In the genomic region with DNA sequence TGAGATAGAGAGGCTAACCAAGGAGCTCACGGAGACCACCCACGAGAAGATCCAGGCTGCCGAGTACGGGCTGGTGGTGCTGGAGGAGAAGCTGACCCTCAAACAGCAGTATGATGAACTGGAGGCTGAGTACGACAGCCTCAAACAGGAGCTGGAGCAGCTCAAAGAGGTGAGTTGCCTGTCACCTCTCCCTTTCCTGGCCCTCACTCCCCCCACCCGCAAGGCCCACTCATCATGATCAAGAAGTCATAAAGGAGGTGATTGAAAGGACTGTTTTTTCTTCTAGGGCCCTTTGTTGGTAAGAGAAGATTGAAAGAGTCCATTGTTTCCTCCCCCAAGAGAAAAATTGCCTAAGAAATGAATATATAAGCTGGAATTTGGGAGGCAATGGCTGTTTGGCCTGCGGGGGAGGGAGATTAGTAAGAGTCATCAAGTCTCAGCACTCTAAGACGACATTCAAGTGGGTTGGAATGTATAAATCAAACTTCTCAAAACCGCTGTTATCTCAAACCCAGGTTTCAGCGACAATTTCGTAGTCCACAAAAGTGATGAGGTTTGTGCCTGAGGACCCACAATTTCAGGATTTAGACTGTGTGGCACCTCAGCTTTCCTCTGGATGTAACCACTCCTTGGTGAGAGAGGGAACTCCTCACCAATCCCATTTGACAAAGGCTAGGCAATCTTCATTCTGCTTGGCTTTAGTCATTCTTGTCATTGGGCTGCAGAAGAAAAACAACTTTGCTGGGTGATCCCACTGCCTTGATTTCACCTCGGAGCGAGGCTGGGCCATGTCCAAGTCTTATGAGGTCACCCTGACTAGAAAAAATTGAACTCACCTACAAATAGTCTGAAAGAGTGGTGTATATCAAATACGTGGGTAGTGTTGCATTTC, we compare ENCODE assay signal across 8 cellular contexts. TPM values are rescaled to one million over a fixed set of nuclear protein-coding genes. Genes with fewer than 3 reads are reported as not detected.
DNase-seq lines count a peak whose midpoint lies in the region; ATAC-seq and TF ChIP-seq lines count a peak whose summit lies in the region.

No MANE protein-coding gene starts in this region.

- no peaks in the 10 kb centered on the region for H3K27me3 Mint-ChIP-seq in IgD-negative memory B cell

- peaks cover 34% of the 10 kb centered on the region for H3K79me2 ChIP-seq in mesendoderm (ENCODE audit: control insufficient read depth, insufficient read depth, low read length)

- peak overlapping the region; percentile 93 for H3K18ac ChIP-seq in mesendoderm (ENCODE audit: low read length)

- TF ChIP-seq CTCF in AG04450 (IDR thresholded peaks at IDR 0.05; ENCODE audit: low read depth, low read length) = no peak

- no peak overlapping the region for H4K5ac ChIP-seq in mesendoderm (ENCODE audit: low read length)

- H3K27ac Mint-ChIP-seq in IgD-negative memory B cell = peak overlapping the region; percentile 47 to 99 (median 90)

- H3K4me1 ChIP-seq in mesendoderm (ENCODE audit: control insufficient read depth, low read depth, low read length) = peaks cover 8% of the 10 kb centered on the region

- peaks cover 5% of the 10 kb centered on the region for H3K36me3 Mint-ChIP-seq in IgD-negative memory B cell

- CTCF ChIA-PET in AG04450 (lab: Charles Lee) = interaction anchor here (0.6 to 2.8 kb wide), 6 partner anchors 12 to 564 kb away, joined by 3 to 12 read pairs (median 4); no protein-coding TSS in a partner anchor

- H3K27ac ChIP-seq in AG04450 (ENCODE audit: low read depth, low read length) (peak overlapping the region; percentile 86), mesendoderm (ENCODE audit: low read depth, low read length) (peak overlapping the region; percentile 96)

- H3K9me3 Mint-ChIP-seq in IgD-negative memory B cell = no peaks in the 10 kb centered on the region

- peak overlapping the region; percentile 64 for H3K4me2 ChIP-seq in mesendoderm (ENCODE audit: low read length)

- WGBS in mesendoderm (ENCODE audit: extremely low coverage, insufficient coverage, low lambda C conversion rate) = no CpG with 5 or more reads among the region's 14 CpGs

- no peak overlapping the region for H2AK5ac ChIP-seq in mesendoderm (ENCODE audit: low read length)

- peaks cover 21 to 26% (median 25%) of the 10 kb centered on the region in 3 donors for H3K4me1 Mint-ChIP-seq in IgD-negative memory B cell

- no peaks in the 10 kb centered on the region for H3K9me3 ChIP-seq in AG04450 (ENCODE audit: control insufficient read depth, insufficient read depth, low read length)

- H3K36me3 ChIP-seq in mesendoderm (ENCODE audit: control insufficient read depth, insufficient read depth, low read length) = peaks cover 1% of the 10 kb centered on the region

- peak overlapping the region; percentile 95 for H3K9ac ChIP-seq in mesendoderm (ENCODE audit: low read length)

- DNase-seq in AG04450 (ENCODE audit: low read depth, low spot score) = no peak
- DNase-seq in activated CD4-positive, alpha-beta T cell treated with anti-CD3 and anti-CD28 coated beads for 48 hours = peak; percentile 57
- DNase-seq in dermis blood vessel endothelial cell = peak; percentile 62
- peak; percentile 74 for DNase-seq in mesendoderm
- peak; percentile 29 for DNase-seq in stimulated activated naive CD4-positive, alpha-beta T cell treated with Interleukin-2 at 50 U/mL for 16 hours (lab: John Stamatoyannopoulos, UW)

- peak overlapping the region; percentile 98 for H3K56ac ChIP-seq in mesendoderm (ENCODE audit: low read length)

- H3K4ac ChIP-seq in mesendoderm (ENCODE audit: low read depth, low read length) = peak overlapping the region; percentile 84

- ATAC-seq in GM19023 (IDR thresholded peaks at IDR 0.05; ENCODE audit: unreplicated experiment) = peak; percentile 12
- no peak for ATAC-seq in HG03520 (IDR thresholded peaks at IDR 0.05; ENCODE audit: unreplicated experiment)

- H3K23ac ChIP-seq in mesendoderm (ENCODE audit: low read length) = peak overlapping the region; percentile 59

- peak overlapping the region; percentile 92 for H3K4me3 ChIP-seq in AG04450 (ENCODE audit: low read depth, low read length)
- peak overlapping the region; percentile 88 for H3K4me3 ChIP-seq in mesendoderm (ENCODE audit: low read length)

- H2BK5ac ChIP-seq in mesendoderm (ENCODE audit: low read length) = peak overlapping the region; percentile 52

- H2BK15ac ChIP-seq in mesendoderm (replicated peaks; ENCODE audit: low read depth) = no peak overlapping the region

- no peak overlapping the region for H4K8ac ChIP-seq in mesendoderm (ENCODE audit: low read depth, low read length)

- peak overlapping the region; percentile 86 to 100 (median 95) for H3K4me3 Mint-ChIP-seq in IgD-negative memory B cell

- H3K79me1 ChIP-seq in mesendoderm (ENCODE audit: low read length) = peaks cover 2% of the 10 kb centered on the region

- H3K27me3 ChIP-seq in AG04450 (ENCODE audit: control insufficient read depth, insufficient read depth, low read length) = no peaks in the 10 kb centered on the region
- no peaks in the 10 kb centered on the region for H3K27me3 ChIP-seq in mesendoderm (ENCODE audit: insufficient read depth, low read length, poor library complexity)

- POLR2A ChIA-PET in AG04450 (lab: Yijun Ruan, JAX) = interaction anchor here (0.6 to 2.0 kb wide), 4 partner anchors 8 to 31 kb away, joined by 3 to 20 read pairs (median 3); no protein-coding TSS in a partner anchor

- H2BK120ac ChIP-seq in mesendoderm (ENCODE audit: low read depth, low read length) = peak overlapping the region; percentile 40

RNA-seq across cellular contexts. Expression of a gene that starts 1.0 kb away (rescaled TPM):
- polyA plus RNA-seq in AG04450 (2011; rRNA removed) (19.0 and 20.1 TPM in 2 replicates), IgD-negative memory B cell (19.9 TPM)
- polyA minus RNA-seq in AG04450 (2011; rRNA and poly(A)+ RNA removed) = 41.6 and 43.8 TPM in 2 replicates
- 14.8 and 15.0 TPM in 2 replicates for total RNA-seq in dermis blood vessel endothelial cell
- 27.0 TPM for polyA plus RNA-seq in mesendoderm (2013, experiment 1 of 2)
- 25.8 TPM for polyA plus RNA-seq in mesendoderm (2013, experiment 2 of 2)
